In the genomic region with DNA sequence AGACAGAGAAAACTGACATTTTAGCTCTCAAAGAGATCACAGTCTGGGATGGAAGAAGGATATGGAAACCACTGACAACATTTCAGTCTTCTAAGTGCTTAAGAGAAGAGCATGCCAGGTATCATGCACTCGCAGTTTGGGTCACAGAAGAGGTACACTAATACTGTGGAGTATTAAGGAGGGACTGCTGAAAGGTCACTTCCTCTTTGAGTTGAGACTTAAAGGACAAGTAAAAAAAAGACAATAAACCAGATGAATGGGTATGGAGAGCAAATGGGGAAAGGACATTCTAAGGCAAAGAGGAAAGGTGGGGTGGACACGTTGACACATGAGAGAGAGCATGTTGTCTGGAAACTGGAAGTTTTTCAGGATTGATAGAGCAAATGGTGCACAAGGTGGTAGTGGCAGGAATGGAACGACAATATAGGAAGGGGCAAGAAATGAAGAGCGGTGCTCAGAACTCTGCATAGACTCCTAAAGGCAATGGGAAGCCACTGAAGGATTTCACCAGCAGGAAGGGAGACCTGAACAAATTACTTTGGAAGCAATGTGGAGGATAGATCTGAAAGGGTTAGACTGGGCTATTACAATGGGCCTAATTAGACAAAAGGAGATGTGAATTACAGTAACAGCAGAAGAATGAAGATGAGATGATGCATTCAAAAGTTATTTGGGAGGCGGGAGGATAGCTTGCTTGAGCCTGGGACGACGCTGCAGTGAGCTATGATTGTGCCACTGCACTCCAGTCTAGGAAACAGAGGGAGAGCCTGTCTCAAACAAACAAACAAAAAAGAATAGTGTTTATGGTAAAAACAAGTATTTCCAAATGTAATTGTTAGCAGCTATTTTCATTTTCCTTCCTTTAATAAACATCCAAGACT, we compare ENCODE assay signal across 9 cellular contexts. TPM values are rescaled to one million over a fixed set of nuclear protein-coding genes. Genes with fewer than 3 reads are reported as not detected.
DNase-seq lines count a peak whose midpoint lies in the region; ATAC-seq, FAIRE-seq and TF ChIP-seq lines count a peak whose summit lies in the region.
"Had no signal": no experiment of that assay in that cellular context is flagged by ENCODE, and none has a peak within 500 bp of the region (broad histone marks: within the 10 kb centered on the region; RNA-seq: fewer than 3 reads in every experiment).

No MANE protein-coding gene starts in this region.

- BruUV-seq in HepG2 (replicated peaks; lab: Mats Ljungman, UMichigan): no TSS peak

- H3K27ac Mint-ChIP-seq in HFFc6: no peak overlapping the region

- peaks cover 94% of the 10 kb centered on the region for H3K79me2 ChIP-seq in DND-41 (ENCODE audit: insufficient read depth, low read length)
- H3K79me2 ChIP-seq in HepG2 (ENCODE audit: insufficient read depth, low read length): peaks cover 47% of the 10 kb centered on the region

- H3K27ac ChIP-seq in DND-41 (ENCODE audit: low read length) (peak overlapping the region; percentile 9), HepG2 (ENCODE audit: extremely low read length, insufficient read depth, low read length) (peak overlapping the region; percentile 98)

- H2AFZ ChIP-seq in DND-41 (ENCODE audit: low read depth, low read length) (no peak overlapping the region), HepG2 (ENCODE audit: low read length) (no peak overlapping the region)

- in situ Hi-C loops in HepG2 (cut with HindIII; ENCODE audit: extremely low pct_ligation_motif_present, low pct_unique_long_range_greater_than_20kb): no loop called here

- H3K27me3 Mint-ChIP-seq in HFFc6 (ENCODE audit: insufficient read depth): peaks cover 1% of the 10 kb centered on the region; the same call in 1 of the 2 replicates

- CTCF ChIA-PET in HepG2 (lab: Yijun Ruan, JAX; ENCODE audit: low intra/inter-chr PET ratio, low total read pairs): interaction anchor here (1.5 kb wide), 1 partner anchor 91 kb away, joined by 6 read pairs; no protein-coding TSS in a partner anchor

- TF ChIP-seq RAD21 in HepG2 (CRISPR knock-in tag; IDR thresholded peaks at IDR 0.05): no peak

- H3K9ac ChIP-seq in DND-41 (ENCODE audit: low read depth, low read length): no peak overlapping the region
- peak overlapping the region; percentile 17 for H3K9ac ChIP-seq in adipocyte (ENCODE audit: low read length)
- H3K9ac ChIP-seq in HepG2 (ENCODE audit: insufficient read depth, low read depth, low read length): no peak overlapping the region

- H3K4me2 ChIP-seq in DND-41 (ENCODE audit: insufficient read depth, low read length): no peak overlapping the region; the same call in 1 of the 2 replicates
- H3K4me2 ChIP-seq in HepG2 (ENCODE audit: low read depth, low read length): peak overlapping the region; percentile 10; the same call in 1 of the 2 replicates

- no peak overlapping the region for H3K4me3 Mint-ChIP-seq in HFFc6

- H3K9me3 ChIP-seq in DND-41 (ENCODE audit: insufficient read depth, low read length, severe bottlenecking): no peaks in the 10 kb centered on the region
- no peaks in the 10 kb centered on the region for H3K9me3 ChIP-seq in adipocyte (ENCODE audit: control insufficient read depth, low read length)
- H3K9me3 ChIP-seq in HepG2 (ENCODE audit: low read length): no peaks in the 10 kb centered on the region
- H3K9me3 ChIP-seq in BE2C: no peaks in the 10 kb centered on the region

- FAIRE-seq in HepG2 (lab: Jason Lieb, UNC): no peak

- H3K36me3 Mint-ChIP-seq in HFFc6 (ENCODE audit: low read depth): peaks cover 7% of the 10 kb centered on the region

- no peaks in the 10 kb centered on the region for H3K36me3 ChIP-seq in DND-41 (ENCODE audit: insufficient read depth, low read length)
- H3K36me3 ChIP-seq in adipocyte (ENCODE audit: control insufficient read depth, insufficient read depth, low read length, severe bottlenecking): no peaks in the 10 kb centered on the region
- no peaks in the 10 kb centered on the region for H3K36me3 ChIP-seq in HepG2 (replicated peaks in 1 of 2; ENCODE audit: control insufficient read depth in 1 of 2, insufficient read depth in 2 of 2, low read length in 2 of 2)
- no peaks in the 10 kb centered on the region for H3K36me3 ChIP-seq in BE2C

- intact Hi-C loops in HepG2 (cut with micrococcal nuclease; ENCODE audit: unreplicated experiment): no loop called here

- no peaks in the 10 kb centered on the region for H3K9me3 Mint-ChIP-seq in HFFc6

- no peak for TF ChIP-seq CTCF in DND-41 (IDR thresholded peaks at IDR 0.05; ENCODE audit: borderline replicate concordance, extremely low read depth, low read length, poor library complexity, severe bottlenecking)
- TF ChIP-seq CTCF in HFFc6 (IDR thresholded peaks at IDR 0.05): no peak
- no peak for TF ChIP-seq CTCF in HepG2 (CRISPR knock-in tag; IDR thresholded peaks at IDR 0.05)
- no peak for TF ChIP-seq CTCF in BE2C (IDR thresholded peaks at IDR 0.05; ENCODE audit: low read depth, low read length)

- POLR2A ChIA-PET in HepG2 (lab: Yijun Ruan, JAX): interaction anchor here (0.7 to 3.1 kb wide), 3 partner anchors 8 to 11 kb away, joined by 3 to 40 read pairs (median 3); a partner anchor contains a TSS

- H4K20me1 ChIP-seq in DND-41 (ENCODE audit: insufficient read depth, low read length) (no peaks in the 10 kb centered on the region), HepG2 (ENCODE audit: insufficient read depth, low read length) (no peaks in the 10 kb centered on the region)

- TF ChIP-seq EP300 in HepG2 (IDR thresholded peaks at IDR 0.05; ENCODE audit: low read depth in 2 of 2, low read length in 2 of 2): no peak
- TF ChIP-seq EP300 in HepG2 (CRISPR knock-in tag; IDR thresholded peaks at IDR 0.05; ENCODE audit: borderline replicate concordance): no peak

- no peak overlapping the region for H3K4me3 ChIP-seq in DND-41 (ENCODE audit: low read depth in 1 of 2, low read length in 2 of 2)
- H3K4me3 ChIP-seq in adipocyte (ENCODE audit: low read length): no peak overlapping the region
- no peak overlapping the region for H3K4me3 ChIP-seq in HepG2 (replicated peaks in 1 of 3; ENCODE audit: insufficient read depth in 1 of 3, low read depth in 2 of 3, low read length in 3 of 3)
- no peak overlapping the region for H3K4me3 ChIP-seq in BE2C (ENCODE audit: low read depth, low read length)

- TF ChIP-seq POLR2A in HepG2 (IDR thresholded peaks at IDR 0.05; ENCODE audit: insufficient read depth in 1 of 2, low read depth in 2 of 2, low read length in 2 of 2): no peak

- no peaks in the 10 kb centered on the region for H3K27me3 ChIP-seq in DND-41 (ENCODE audit: insufficient read depth, low read length, poor library complexity)
- H3K27me3 ChIP-seq in adipocyte (replicated peaks; ENCODE audit: control insufficient read depth, insufficient read depth, low read length): no peaks in the 10 kb centered on the region
- H3K27me3 ChIP-seq in HepG2 (ENCODE audit: control insufficient read depth in 1 of 2, insufficient read depth in 2 of 2, low read length in 2 of 2): no peaks in the 10 kb centered on the region
- H3K27me3 ChIP-seq in BE2C: no peaks in the 10 kb centered on the region

- WGBS in HepG2 (ENCODE audit: low lambda C conversion rate): 74% methylated on average over 7 of the region's 7 CpGs

- H3K4me1 Mint-ChIP-seq in HFFc6 (ENCODE audit: low read depth): peaks cover 6% of the 10 kb centered on the region

- ATAC-seq in DND-41 (ENCODE audit: insufficient read depth, low read depth) (no peak), HepG2 (no peak), GM21737 (IDR thresholded peaks at IDR 0.05; ENCODE audit: unreplicated experiment) (no peak)

- H3K4me1 ChIP-seq in DND-41 (ENCODE audit: insufficient read depth, low read length): peaks cover 62% of the 10 kb centered on the region
- H3K4me1 ChIP-seq in adipocyte (ENCODE audit: control insufficient read depth, insufficient read depth, low read length): peaks cover 18% of the 10 kb centered on the region
- H3K4me1 ChIP-seq in HepG2 (ENCODE audit: insufficient read depth, low read length): peaks cover 62% of the 10 kb centered on the region
- no peaks in the 10 kb centered on the region; the same call in 1 of the 2 replicates for H3K4me1 ChIP-seq in BE2C

- DNase-seq in DND-41 (no peak), HFFc6 (peak; percentile 71), adipocyte (ENCODE audit: low read depth) (peak; percentile 63), HepG2 (ENCODE audit: low spot score) (no peak), NCI-H774 (lab: John Stamatoyannopoulos, UW) (no peak), BE2C (no peak), OCI-M2 (lab: John Stamatoyannopoulos, UW; ENCODE audit: unreplicated experiment) (no peak)
- DNase-seq: SIG-M5 had no signal

TF ChIP-seq in HepG2, 621 proteins besides CTCF, POLR2A, EP300 and RAD21:
- TF ChIP-seq FOSL2 (CRISPR knock-in tag; IDR thresholded peaks at IDR 0.05) (0 out of 2 replicates have a peak, but pooled peaks have one; percentile 16), GPN1 (CRISPR knock-in tag; IDR thresholded peaks at IDR 0.05; ENCODE audit: borderline replicate concordance) (no peak)
TF ChIP-seq in HepG2: peak in this region for 1.

RNA-seq across cellular contexts. Expression of a gene that starts 11.1 kb away (rescaled TPM):
- 10 to 100 TPM; 18.9 to 24.5 (median 21.9) TPM for total RNA-seq in HFFc6 (2021; fragmentation: NEBNext Ultra II Directional; extraction: Animal tissue kit (Norgen Biotek cat#: 25700))
- 7.7 and 8.4 TPM in 2 replicates for total RNA-seq in HepG2 (2016; rRNA removed; fragmentation: Illumina TruSeq; extraction: Trizol)
- 1.2 and 1.3 TPM in 2 replicates for total RNA-seq in HepG2 (2016; cell fraction: cytosol; rRNA removed; fragmentation: Illumina TruSeq; extraction: Trizol; ENCODE audit: low read depth)
- 7.4 and 8.9 TPM in 2 replicates for total RNA-seq in HepG2 (2016; cell fraction: insoluble cytoplasmic fraction; rRNA removed; fragmentation: Illumina TruSeq; extraction: Trizol)
- total RNA-seq in HepG2 (2016; cell fraction: membrane; rRNA removed; fragmentation: Illumina TruSeq; extraction: Trizol): 4.5 and 4.8 TPM in 2 replicates
- 8.6 and 11.1 TPM in 2 replicates for total RNA-seq in HepG2 (2016; cell fraction: nucleus; rRNA removed; fragmentation: Illumina TruSeq; extraction: Trizol)
- 7.0 and 8.4 TPM in 2 replicates for polyA plus RNA-seq in HepG2 (2011; rRNA removed)
- 3.4 and 7.4 TPM in 2 replicates for polyA plus RNA-seq in HepG2 (2011; cell fraction: cytosol; rRNA removed)
- polyA plus RNA-seq in HepG2 (2011; cell fraction: nucleus; rRNA removed): 1.1 and 2.3 TPM in 2 replicates
- 17.3 and 18.3 TPM in 2 replicates for polyA plus RNA-seq in HepG2 (2012)
- 1.4 and 1.6 TPM in 2 replicates for polyA plus RNA-seq in HepG2 (2016; cell fraction: cytosol; fragmentation: Illumina TruSeq; extraction: Trizol; ENCODE audit: low read depth)
- polyA plus RNA-seq in HepG2 (2016; cell fraction: insoluble cytoplasmic fraction; fragmentation: Illumina TruSeq; extraction: Trizol; ENCODE audit: low read depth): 11.5 and 12.4 TPM in 2 replicates
- 4.5 and 4.8 TPM in 2 replicates for polyA plus RNA-seq in HepG2 (2016; cell fraction: membrane; fragmentation: Illumina TruSeq; extraction: Trizol; ENCODE audit: low read depth)
- 13.7 and 15.3 TPM in 2 replicates for polyA plus RNA-seq in HepG2 (2016; cell fraction: nucleus; fragmentation: Illumina TruSeq; extraction: Trizol; ENCODE audit: insufficient read depth, low read depth)
- 0.37 and 2.1 TPM in 2 replicates for polyA minus RNA-seq in HepG2 (2011; rRNA and poly(A)+ RNA removed; ENCODE audit: low replicate concordance)
- polyA minus RNA-seq in HepG2 (2011; cell fraction: cytosol; rRNA and poly(A)+ RNA removed): 6.2 and 6.6 TPM in 2 replicates
- polyA minus RNA-seq in HepG2 (2011; cell fraction: nucleus; rRNA and poly(A)+ RNA removed): 4.6 and 6.7 TPM in 2 replicates
- polyA plus RNA-seq in BE2C (2012; ENCODE audit: insufficient read depth, insufficient read length, low read depth): 1.4 TPM

Comparison
In these comparisons a context has a peak if more than half of its experiments do, and no peak if none do; other contexts are left out.
1. DNase-seq: peak in HFFc6 (single experiment) and adipocyte (single experiment); none in DND-41 (single experiment), HepG2 (single experiment), NCI-H774 (single experiment), BE2C (single experiment) and OCI-M2 (single experiment).